Comparison of ENCODE assay signal across 29 cellular contexts in the genomic region with DNA sequence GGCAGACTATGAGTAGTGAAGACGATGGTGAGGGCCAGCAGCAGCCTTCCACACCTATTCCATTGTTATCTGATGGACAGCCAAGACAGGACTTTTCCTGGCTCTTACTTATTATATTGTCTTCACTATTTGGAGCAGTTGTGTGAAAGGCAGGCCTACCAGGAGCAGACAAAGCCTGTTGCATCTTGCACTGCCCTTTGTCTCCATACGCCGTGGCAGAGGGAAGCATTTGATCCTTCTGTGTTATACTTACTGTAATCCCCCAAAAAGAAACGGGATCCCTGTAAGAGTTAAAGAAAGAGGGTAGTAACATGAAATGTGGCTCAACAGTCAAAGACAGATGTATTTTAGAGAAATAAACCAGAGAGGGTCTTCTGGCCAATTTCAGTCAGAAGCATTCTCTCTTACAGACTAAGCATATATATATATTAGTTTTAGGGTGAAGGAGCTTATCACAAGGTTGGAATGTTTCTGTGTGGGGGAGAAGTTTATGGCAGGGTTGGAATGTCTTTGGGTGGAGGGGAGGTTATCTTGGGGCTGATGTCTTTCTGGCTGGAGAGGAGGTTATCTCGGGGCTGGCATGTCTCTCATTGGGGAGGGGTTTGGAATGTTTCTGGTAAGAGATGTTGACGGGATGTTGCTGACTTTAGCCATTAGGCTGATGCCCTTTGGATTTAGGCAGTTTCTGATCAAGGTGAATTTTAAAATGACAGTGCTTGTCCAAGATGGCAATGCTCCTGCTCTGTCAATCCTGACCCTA. TPM values are rescaled to one million over a fixed set of nuclear protein-coding genes. Genes with fewer than 3 reads are reported as not detected.
"Had no signal": no experiment of that assay in that cellular context is flagged by ENCODE, and none has a peak within 500 bp of the region (broad histone marks: within the 10 kb centered on the region; RNA-seq: fewer than 3 reads in every experiment).

No MANE protein-coding gene starts in this region.

- H3K9me3 Mint-ChIP-seq: activated CD4-positive, alpha-beta T cell treated with anti-CD3 and anti-CD28 coated beads, Interleukin-2, amount 10 ng/mL, durations not matched to agents 24 days and 14 days; activated CD8-positive, alpha-beta T cell treated with anti-CD3 and anti-CD28 coated beads for 36 hours; activated naive CD8-positive, alpha-beta T cell treated with anti-CD3 and anti-CD28 coated beads, Interleukin-2, amount 50 U/mL, for 24 hours; activated T-helper 1 cell treated with anti-CD3 and anti-CD28 coated beads, Interleukin-12 subunit alpha, Interleukin-12 subunit beta, Interleukin-2, Interleukin-4 antibody, amounts not matched to agents 30 ng/mL and 10 ng/mL and 1 ng/mL, durations not matched to agents 14 hours and 24 hours and 36 hours; central memory CD8-positive, alpha-beta T cell; natural killer cell treated with Interleukin-12 subunit alpha and Interleukin-12 subunit beta and Interleukin-15 and Interleukin-18, amount 100 ng/mL, for 72 hours; stimulated activated naive B cell treated with anti-CD40 and anti-IgM and Interleukin-4, amounts not matched to agents 10 μg/mL and 1 μg/mL and 100 μg/mL, for 72 hours had no signal

- H3K27me3 ChIP-seq: ascending aorta, heart left ventricle, neutrophil, pancreas, transverse colon, vagina had no signal

- H3K4me3 Mint-ChIP-seq: activated CD4-positive, alpha-beta T cell treated with anti-CD3 and anti-CD28 coated beads, Interleukin-2, amount 10 ng/mL, durations not matched to agents 24 days and 14 days; activated CD8-positive, alpha-beta memory T cell treated with anti-CD3 and anti-CD28 coated beads, Interleukin-2, amount 10 ng/mL, durations not matched to agents 7 days and 5 days; activated CD8-positive, alpha-beta T cell treated with anti-CD3 and anti-CD28 coated beads for 36 hours; activated naive CD8-positive, alpha-beta T cell treated with anti-CD3 and anti-CD28 coated beads, Interleukin-2, amount 50 U/mL, for 24 hours; activated T-helper 1 cell treated with anti-CD3 and anti-CD28 coated beads, Interleukin-12 subunit alpha, Interleukin-12 subunit beta, Interleukin-2, Interleukin-4 antibody, amounts not matched to agents 30 ng/mL and 10 ng/mL and 1 ng/mL, durations not matched to agents 14 hours and 24 hours and 36 hours; central memory CD8-positive, alpha-beta T cell; natural killer cell treated with Interleukin-12 subunit alpha and Interleukin-12 subunit beta and Interleukin-15 and Interleukin-18, amount 100 ng/mL, for 72 hours; stimulated activated naive B cell treated with anti-CD40 and anti-IgM and Interleukin-4, amounts not matched to agents 10 μg/mL and 1 μg/mL and 100 μg/mL, for 72 hours had no signal

- H3K36me3 ChIP-seq: ascending aorta, heart left ventricle, lower lobe of right lung, neutrophil, pancreas, transverse colon, vagina had no signal

- H3K4me1 ChIP-seq: ascending aorta, lower lobe of right lung, transverse colon, vagina had no signal

- H3K4me3 ChIP-seq: ascending aorta, coronary artery, heart left ventricle, lower lobe of right lung, pancreas, skin epidermis, transverse colon, vagina had no signal

- DNase-seq: activated CD4-positive, alpha-beta T cell treated with anti-CD3 and anti-CD28 coated beads, Interleukin-2, amount 10 ng/mL, durations not matched to agents 24 days and 14 days; activated CD8-positive, alpha-beta memory T cell treated with anti-CD3 and anti-CD28 coated beads, Interleukin-2, amount 10 ng/mL, durations not matched to agents 7 days and 5 days; activated CD8-positive, alpha-beta T cell treated with anti-CD3 and anti-CD28 coated beads for 36 hours; activated gamma-delta T cell; activated naive CD4-positive, alpha-beta T cell treated with anti-CD3 and anti-CD28 coated beads, Interleukin-2, amount 50 U/mL, for 16 hours; activated naive CD8-positive, alpha-beta T cell treated with anti-CD3 and anti-CD28 coated beads, Interleukin-2, amount 50 U/mL, for 24 hours; heart left ventricle; kidney; lower lobe of right lung; pancreas; right cardiac atrium; stimulated activated CD4-positive, alpha-beta T cell treated with anti-CD3 and anti-CD28 coated beads, Interleukin-2, amount 100 ng/mL, for 24 hours; stimulated activated naive B cell treated with anti-CD40 and anti-IgM and Interleukin-4, amounts not matched to agents 10 μg/mL and 1 μg/mL and 100 μg/mL, for 72 hours; transverse colon had no signal

- H3K9me3 ChIP-seq: ascending aorta, heart left ventricle, lower lobe of right lung, neutrophil, pancreas, transverse colon, vagina had no signal

- H3K36me3 Mint-ChIP-seq: activated CD8-positive, alpha-beta memory T cell treated with anti-CD3 and anti-CD28 coated beads, Interleukin-2, amount 10 ng/mL, durations not matched to agents 7 days and 5 days; natural killer cell treated with Interleukin-12 subunit alpha and Interleukin-12 subunit beta and Interleukin-15 and Interleukin-18, amount 100 ng/mL, for 72 hours; stimulated activated naive B cell treated with anti-CD40 and anti-IgM and Interleukin-4, amounts not matched to agents 10 μg/mL and 1 μg/mL and 100 μg/mL, for 72 hours had no signal

- H3K27ac Mint-ChIP-seq: activated CD4-positive, alpha-beta T cell treated with anti-CD3 and anti-CD28 coated beads, Interleukin-2, amount 10 ng/mL, durations not matched to agents 24 days and 14 days; activated CD8-positive, alpha-beta memory T cell treated with anti-CD3 and anti-CD28 coated beads, Interleukin-2, amount 10 ng/mL, durations not matched to agents 7 days and 5 days; activated CD8-positive, alpha-beta T cell treated with anti-CD3 and anti-CD28 coated beads for 36 hours; activated naive CD8-positive, alpha-beta T cell treated with anti-CD3 and anti-CD28 coated beads, Interleukin-2, amount 50 U/mL, for 24 hours; activated T-helper 1 cell treated with anti-CD3 and anti-CD28 coated beads, Interleukin-12 subunit alpha, Interleukin-12 subunit beta, Interleukin-2, Interleukin-4 antibody, amounts not matched to agents 30 ng/mL and 10 ng/mL and 1 ng/mL, durations not matched to agents 14 hours and 24 hours and 36 hours; natural killer cell treated with Interleukin-12 subunit alpha and Interleukin-12 subunit beta and Interleukin-15 and Interleukin-18, amount 100 ng/mL, for 72 hours; stimulated activated naive B cell treated with anti-CD40 and anti-IgM and Interleukin-4, amounts not matched to agents 10 μg/mL and 1 μg/mL and 100 μg/mL, for 72 hours had no signal

- H3K4me1 Mint-ChIP-seq: activated CD4-positive, alpha-beta T cell treated with anti-CD3 and anti-CD28 coated beads, Interleukin-2, amount 10 ng/mL, durations not matched to agents 24 days and 14 days; activated CD8-positive, alpha-beta memory T cell treated with anti-CD3 and anti-CD28 coated beads, Interleukin-2, amount 10 ng/mL, durations not matched to agents 7 days and 5 days; activated naive CD8-positive, alpha-beta T cell treated with anti-CD3 and anti-CD28 coated beads, Interleukin-2, amount 50 U/mL, for 24 hours; central memory CD8-positive, alpha-beta T cell; stimulated activated naive B cell treated with anti-CD40 and anti-IgM and Interleukin-4, amounts not matched to agents 10 μg/mL and 1 μg/mL and 100 μg/mL, for 72 hours had no signal

- H3K27me3 Mint-ChIP-seq: activated CD8-positive, alpha-beta T cell treated with anti-CD3 and anti-CD28 coated beads for 36 hours; activated naive CD8-positive, alpha-beta T cell treated with anti-CD3 and anti-CD28 coated beads, Interleukin-2, amount 50 U/mL, for 24 hours had no signal

- ATAC-seq: activated CD4-positive, CD25-positive, alpha-beta regulatory T cell treated with anti-CD3 and anti-CD28 coated beads, Interleukin-2, amount 50 U/mL, for 24 hours; activated CD8-positive, alpha-beta memory T cell treated with anti-CD3 and anti-CD28 coated beads, Interleukin-2, amount 10 ng/mL, durations not matched to agents 7 days and 5 days; activated CD8-positive, alpha-beta T cell treated with anti-CD3 and anti-CD28 coated beads for 36 hours; activated naive CD8-positive, alpha-beta T cell treated with anti-CD3 and anti-CD28 coated beads, Interleukin-2, amount 50 U/mL, for 24 hours; heart left ventricle; left lobe of liver; natural killer cell treated with Interleukin-12 subunit alpha and Interleukin-12 subunit beta and Interleukin-15 and Interleukin-18, amount 100 ng/mL, for 72 hours; right cardiac atrium; stimulated activated naive B cell treated with anti-CD40 and anti-IgM and Interleukin-4, amounts not matched to agents 10 μg/mL and 1 μg/mL and 100 μg/mL, for 72 hours had no signal

- H3K27ac ChIP-seq: ascending aorta, coronary artery, epithelial cell of prostate, heart left ventricle, lower lobe of right lung, neutrophil, pancreas, transverse colon, vagina had no signal

RNA-seq across cellular contexts. Expression of a gene that starts 23.4 kb away (rescaled TPM):
- total RNA-seq: activated CD4-positive, alpha-beta T cell treated with anti-CD3 and anti-CD28 coated beads, Interleukin-2, amount 10 ng/mL, durations not matched to agents 24 days and 14 days; activated CD8-positive, alpha-beta memory T cell treated with anti-CD3 and anti-CD28 coated beads, Interleukin-2, amount 10 ng/mL, durations not matched to agents 7 days and 5 days; activated CD8-positive, alpha-beta T cell treated with anti-CD3 and anti-CD28 coated beads for 36 hours; activated T-helper 1 cell treated with anti-CD3 and anti-CD28 coated beads, Interleukin-12 subunit alpha, Interleukin-12 subunit beta, Interleukin-2, Interleukin-4 antibody, amounts not matched to agents 30 ng/mL and 10 ng/mL and 1 ng/mL, durations not matched to agents 14 hours and 24 hours and 36 hours; ascending aorta; heart left ventricle; kidney; left lobe of liver; lower lobe of right lung; mesenteric fat pad; natural killer cell treated with Interleukin-12 subunit alpha and Interleukin-12 subunit beta and Interleukin-15 and Interleukin-18, amount 100 ng/mL, for 72 hours; pancreas; pulmonary artery endothelial cell; right cardiac atrium; T-helper 2 cell treated with Interferon-gamma antibody and Interleukin-4, amounts not matched to agents 100 ng/mL and 5 ng/mL, for 36 hours; temporal lobe; vagina had no signal
- polyA plus RNA-seq: heart left ventricle, pancreas, right cardiac atrium had no signal
